1 cellular context compared by ENCODE assay signal in the genomic region with DNA sequence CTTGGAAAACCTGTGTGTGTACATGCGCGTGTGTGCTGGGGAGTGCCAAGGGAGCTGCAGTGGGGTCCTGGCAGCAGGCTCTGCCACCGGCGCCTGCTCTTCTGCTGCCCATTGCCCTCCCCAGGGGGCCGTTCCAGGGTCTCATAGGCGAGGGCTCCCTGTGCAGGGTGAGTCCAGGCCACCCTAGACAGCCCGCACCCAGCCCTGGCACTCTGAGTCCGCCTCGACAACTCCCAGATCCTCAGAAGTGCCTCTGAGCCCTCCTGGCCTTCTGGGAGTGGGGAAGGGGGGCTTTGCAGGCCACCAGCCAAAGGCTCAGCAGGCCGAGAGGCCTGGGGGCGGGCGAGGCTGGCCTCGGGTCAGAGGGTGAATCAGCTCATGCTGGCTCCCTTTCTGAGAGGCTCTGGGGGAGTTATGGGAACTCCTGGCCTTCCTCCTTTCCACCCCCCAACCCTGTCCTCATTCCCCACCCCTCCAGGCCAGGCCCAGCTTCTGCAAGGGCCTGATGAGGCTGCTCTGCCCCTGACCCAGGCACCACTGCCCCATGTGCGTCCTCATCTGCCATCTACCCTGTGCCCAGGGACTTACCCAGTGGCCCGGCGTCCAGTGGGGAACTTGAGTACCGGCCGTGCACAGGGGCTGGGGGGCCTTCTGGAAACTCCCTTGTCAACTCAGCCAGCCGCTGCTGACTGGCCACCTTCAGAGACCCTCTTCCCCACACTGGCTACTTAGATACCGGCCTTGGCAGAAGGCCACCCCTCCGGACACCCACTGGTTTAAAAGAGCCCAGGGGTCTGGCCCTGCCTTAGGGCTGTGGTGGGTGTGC.
TF ChIP-seq lines count a peak whose summit lies in the region.

No MANE protein-coding gene starts in this region.

TF ChIP-seq in IMR-90, 13 proteins besides CTCF, POLR2A, EP300 and RAD21 (continued from another document):
- TF ChIP-seq CEBPB (IDR thresholded peaks at IDR 0.05; ENCODE audit: low read depth, low read length) (no peak), MAFK (IDR thresholded peaks at IDR 0.05; ENCODE audit: low read depth, low read length) (no peak), ELK1 (IDR thresholded peaks at IDR 0.05; ENCODE audit: borderline replicate concordance, low read depth, low read length) (no peak), MAZ (IDR thresholded peaks at IDR 0.05; ENCODE audit: borderline replicate concordance, low read depth, low read length) (no peak), CHD1 (IDR thresholded peaks at IDR 0.05; ENCODE audit: low read depth, low read length) (no peak), NFE2L2 (IDR thresholded peaks at IDR 0.05; ENCODE audit: low read depth, low read length) (no peak), RFX5 (IDR thresholded peaks at IDR 0.05; ENCODE audit: low read depth, low read length) (no peak), BHLHE40 (IDR thresholded peaks at IDR 0.05; ENCODE audit: low read depth, low read length) (no peak)
- TF ChIP-seq, protein P1, sequence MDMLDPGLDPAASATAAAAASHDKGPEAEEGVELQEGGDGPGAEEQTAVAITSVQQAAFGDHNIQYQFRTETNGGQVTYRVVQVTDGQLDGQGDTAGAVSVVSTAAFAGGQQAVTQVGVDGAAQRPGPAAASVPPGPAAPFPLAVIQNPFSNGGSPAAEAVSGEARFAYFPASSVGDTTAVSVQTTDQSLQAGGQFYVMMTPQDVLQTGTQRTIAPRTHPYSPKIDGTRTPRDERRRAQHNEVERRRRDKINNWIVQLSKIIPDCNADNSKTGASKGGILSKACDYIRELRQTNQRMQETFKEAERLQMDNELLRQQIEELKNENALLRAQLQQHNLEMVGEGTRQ (IDR thresholded peaks at IDR 0.05; ENCODE audit: low read depth, low read length), result no peak
